2 cellular contexts compared by ENCODE assay signal in the genomic region with DNA sequence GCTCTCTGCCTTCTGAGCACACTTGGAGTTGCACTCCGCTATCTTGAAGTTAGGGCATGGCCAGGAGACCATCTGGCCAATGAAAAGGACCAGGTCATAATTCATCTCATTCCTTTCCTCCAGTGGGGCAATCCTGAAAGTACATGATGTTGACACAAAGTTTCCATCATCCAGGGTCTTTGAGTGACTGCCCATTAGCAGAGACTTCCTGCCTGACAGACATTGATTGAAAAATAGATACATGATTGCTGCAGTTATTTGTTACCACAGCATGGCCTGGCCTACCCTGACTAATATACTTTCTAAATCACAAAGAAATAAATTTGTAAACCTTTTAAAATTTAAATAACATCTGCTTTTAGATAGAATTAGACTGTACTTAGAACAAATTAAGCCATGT.
TF ChIP-seq lines count a peak whose summit lies in the region.

No MANE protein-coding gene starts in this region.

TF ChIP-seq in HepG2, 621 proteins besides CTCF, POLR2A, EP300 and RAD21:
- TF ChIP-seq, protein P1, sequence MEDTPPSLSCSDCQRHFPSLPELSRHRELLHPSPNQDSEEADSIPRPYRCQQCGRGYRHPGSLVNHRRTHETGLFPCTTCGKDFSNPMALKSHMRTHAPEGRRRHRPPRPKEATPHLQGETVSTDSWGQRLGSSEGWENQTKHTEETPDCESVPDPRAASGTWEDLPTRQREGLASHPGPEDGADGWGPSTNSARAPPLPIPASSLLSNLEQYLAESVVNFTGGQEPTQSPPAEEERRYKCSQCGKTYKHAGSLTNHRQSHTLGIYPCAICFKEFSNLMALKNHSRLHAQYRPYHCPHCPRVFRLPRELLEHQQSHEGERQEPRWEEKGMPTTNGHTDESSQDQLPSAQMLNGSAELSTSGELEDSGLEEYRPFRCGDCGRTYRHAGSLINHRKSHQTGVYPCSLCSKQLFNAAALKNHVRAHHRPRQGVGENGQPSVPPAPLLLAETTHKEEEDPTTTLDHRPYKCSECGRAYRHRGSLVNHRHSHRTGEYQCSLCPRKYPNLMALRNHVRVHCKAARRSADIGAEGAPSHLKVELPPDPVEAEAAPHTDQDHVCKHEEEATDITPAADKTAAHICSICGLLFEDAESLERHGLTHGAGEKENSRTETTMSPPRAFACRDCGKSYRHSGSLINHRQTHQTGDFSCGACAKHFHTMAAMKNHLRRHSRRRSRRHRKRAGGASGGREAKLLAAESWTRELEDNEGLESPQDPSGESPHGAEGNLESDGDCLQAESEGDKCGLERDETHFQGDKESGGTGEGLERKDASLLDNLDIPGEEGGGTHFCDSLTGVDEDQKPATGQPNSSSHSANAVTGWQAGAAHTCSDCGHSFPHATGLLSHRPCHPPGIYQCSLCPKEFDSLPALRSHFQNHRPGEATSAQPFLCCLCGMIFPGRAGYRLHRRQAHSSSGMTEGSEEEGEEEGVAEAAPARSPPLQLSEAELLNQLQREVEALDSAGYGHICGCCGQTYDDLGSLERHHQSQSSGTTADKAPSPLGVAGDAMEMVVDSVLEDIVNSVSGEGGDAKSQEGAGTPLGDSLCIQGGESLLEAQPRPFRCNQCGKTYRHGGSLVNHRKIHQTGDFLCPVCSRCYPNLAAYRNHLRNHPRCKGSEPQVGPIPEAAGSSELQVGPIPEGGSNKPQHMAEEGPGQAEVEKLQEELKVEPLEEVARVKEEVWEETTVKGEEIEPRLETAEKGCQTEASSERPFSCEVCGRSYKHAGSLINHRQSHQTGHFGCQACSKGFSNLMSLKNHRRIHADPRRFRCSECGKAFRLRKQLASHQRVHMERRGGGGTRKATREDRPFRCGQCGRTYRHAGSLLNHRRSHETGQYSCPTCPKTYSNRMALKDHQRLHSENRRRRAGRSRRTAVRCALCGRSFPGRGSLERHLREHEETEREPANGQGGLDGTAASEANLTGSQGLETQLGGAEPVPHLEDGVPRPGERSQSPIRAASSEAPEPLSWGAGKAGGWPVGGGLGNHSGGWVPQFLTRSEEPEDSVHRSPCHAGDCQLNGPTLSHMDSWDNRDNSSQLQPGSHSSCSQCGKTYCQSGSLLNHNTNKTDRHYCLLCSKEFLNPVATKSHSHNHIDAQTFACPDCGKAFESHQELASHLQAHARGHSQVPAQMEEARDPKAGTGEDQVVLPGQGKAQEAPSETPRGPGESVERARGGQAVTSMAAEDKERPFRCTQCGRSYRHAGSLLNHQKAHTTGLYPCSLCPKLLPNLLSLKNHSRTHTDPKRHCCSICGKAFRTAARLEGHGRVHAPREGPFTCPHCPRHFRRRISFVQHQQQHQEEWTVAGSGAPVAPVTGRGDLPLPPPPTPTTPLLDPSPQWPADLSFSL (CRISPR knock-in tag; IDR thresholded peaks at IDR 0.05) = no peak
- TF ChIP-seq CENPX (CRISPR knock-in tag; IDR thresholded peaks at IDR 0.05) (no peak), ZNF12 (CRISPR knock-in tag; IDR thresholded peaks at IDR 0.05) (peak; percentile 75; the same call in 1 of the 2 replicates)

TF ChIP-seq in K562, 482 proteins besides CTCF, POLR2A, EP300 and RAD21:
- no peak for TF ChIP-seq GTF2F1 (IDR thresholded peaks at IDR 0.05; ENCODE audit: low read depth, low read length)
- TF ChIP-seq ZNF707 (CRISPR knock-in tag; conservative IDR thresholded peaks at IDR 0.05) = no peak
- TF ChIP-seq, protein P2, sequence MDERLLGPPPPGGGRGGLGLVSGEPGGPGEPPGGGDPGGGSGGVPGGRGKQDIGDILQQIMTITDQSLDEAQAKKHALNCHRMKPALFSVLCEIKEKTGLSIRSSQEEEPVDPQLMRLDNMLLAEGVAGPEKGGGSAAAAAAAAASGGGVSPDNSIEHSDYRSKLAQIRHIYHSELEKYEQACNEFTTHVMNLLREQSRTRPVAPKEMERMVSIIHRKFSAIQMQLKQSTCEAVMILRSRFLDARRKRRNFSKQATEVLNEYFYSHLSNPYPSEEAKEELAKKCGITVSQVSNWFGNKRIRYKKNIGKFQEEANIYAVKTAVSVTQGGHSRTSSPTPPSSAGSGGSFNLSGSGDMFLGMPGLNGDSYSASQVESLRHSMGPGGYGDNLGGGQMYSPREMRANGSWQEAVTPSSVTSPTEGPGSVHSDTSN (CRISPR knock-in tag; IDR thresholded peaks at IDR 0.05; ENCODE audit: low read depth) = no peak
- TF ChIP-seq, protein P2 (tag; conservative IDR thresholded peaks at IDR 0.05; ENCODE audit: low read depth) = peak; percentile 26; the same call in 1 of the 2 replicates
- TF ChIP-seq, protein P3, sequence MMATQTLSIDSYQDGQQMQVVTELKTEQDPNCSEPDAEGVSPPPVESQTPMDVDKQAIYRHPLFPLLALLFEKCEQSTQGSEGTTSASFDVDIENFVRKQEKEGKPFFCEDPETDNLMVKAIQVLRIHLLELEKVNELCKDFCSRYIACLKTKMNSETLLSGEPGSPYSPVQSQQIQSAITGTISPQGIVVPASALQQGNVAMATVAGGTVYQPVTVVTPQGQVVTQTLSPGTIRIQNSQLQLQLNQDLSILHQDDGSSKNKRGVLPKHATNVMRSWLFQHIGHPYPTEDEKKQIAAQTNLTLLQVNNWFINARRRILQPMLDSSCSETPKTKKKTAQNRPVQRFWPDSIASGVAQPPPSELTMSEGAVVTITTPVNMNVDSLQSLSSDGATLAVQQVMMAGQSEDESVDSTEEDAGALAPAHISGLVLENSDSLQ (IDR thresholded peaks at IDR 0.05) = peak; percentile 57
- TF ChIP-seq NCOR1 (IDR thresholded peaks at IDR 0.05) = no peak
- no peak for TF ChIP-seq NFXL1 (CRISPR knock-in tag; IDR thresholded peaks at IDR 0.05)
- TF ChIP-seq HDAC8 (tag; IDR thresholded peaks at IDR 0.05) = no peak
- TF ChIP-seq, protein P4, sequence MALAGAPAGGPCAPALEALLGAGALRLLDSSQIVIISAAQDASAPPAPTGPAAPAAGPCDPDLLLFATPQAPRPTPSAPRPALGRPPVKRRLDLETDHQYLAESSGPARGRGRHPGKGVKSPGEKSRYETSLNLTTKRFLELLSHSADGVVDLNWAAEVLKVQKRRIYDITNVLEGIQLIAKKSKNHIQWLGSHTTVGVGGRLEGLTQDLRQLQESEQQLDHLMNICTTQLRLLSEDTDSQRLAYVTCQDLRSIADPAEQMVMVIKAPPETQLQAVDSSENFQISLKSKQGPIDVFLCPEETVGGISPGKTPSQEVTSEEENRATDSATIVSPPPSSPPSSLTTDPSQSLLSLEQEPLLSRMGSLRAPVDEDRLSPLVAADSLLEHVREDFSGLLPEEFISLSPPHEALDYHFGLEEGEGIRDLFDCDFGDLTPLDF (CRISPR knock-in tag; IDR thresholded peaks at IDR 0.05) = no peak
- TF ChIP-seq, protein P5, sequence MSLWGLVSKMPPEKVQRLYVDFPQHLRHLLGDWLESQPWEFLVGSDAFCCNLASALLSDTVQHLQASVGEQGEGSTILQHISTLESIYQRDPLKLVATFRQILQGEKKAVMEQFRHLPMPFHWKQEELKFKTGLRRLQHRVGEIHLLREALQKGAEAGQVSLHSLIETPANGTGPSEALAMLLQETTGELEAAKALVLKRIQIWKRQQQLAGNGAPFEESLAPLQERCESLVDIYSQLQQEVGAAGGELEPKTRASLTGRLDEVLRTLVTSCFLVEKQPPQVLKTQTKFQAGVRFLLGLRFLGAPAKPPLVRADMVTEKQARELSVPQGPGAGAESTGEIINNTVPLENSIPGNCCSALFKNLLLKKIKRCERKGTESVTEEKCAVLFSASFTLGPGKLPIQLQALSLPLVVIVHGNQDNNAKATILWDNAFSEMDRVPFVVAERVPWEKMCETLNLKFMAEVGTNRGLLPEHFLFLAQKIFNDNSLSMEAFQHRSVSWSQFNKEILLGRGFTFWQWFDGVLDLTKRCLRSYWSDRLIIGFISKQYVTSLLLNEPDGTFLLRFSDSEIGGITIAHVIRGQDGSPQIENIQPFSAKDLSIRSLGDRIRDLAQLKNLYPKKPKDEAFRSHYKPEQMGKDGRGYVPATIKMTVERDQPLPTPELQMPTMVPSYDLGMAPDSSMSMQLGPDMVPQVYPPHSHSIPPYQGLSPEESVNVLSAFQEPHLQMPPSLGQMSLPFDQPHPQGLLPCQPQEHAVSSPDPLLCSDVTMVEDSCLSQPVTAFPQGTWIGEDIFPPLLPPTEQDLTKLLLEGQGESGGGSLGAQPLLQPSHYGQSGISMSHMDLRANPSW (CRISPR knock-in tag; IDR thresholded peaks at IDR 0.05) = no peak
- no peak for TF ChIP-seq PHB2 (IDR thresholded peaks at IDR 0.05; ENCODE audit: low read depth)
- no peak for TF ChIP-seq ZNF124 (CRISPR knock-in tag; IDR thresholded peaks at IDR 0.05)
- no peak for TF ChIP-seq TBL1XR1 (IDR thresholded peaks at IDR 0.05; ENCODE audit: low read length in 2 of 2)
- no peak for TF ChIP-seq PHF21A (IDR thresholded peaks at IDR 0.05; ENCODE audit: borderline replicate concordance, low read depth)
- peak; percentile 88; the same call in 1 of the 2 replicates for TF ChIP-seq ZNF12 (CRISPR knock-in tag; IDR thresholded peaks at IDR 0.05)
- TF ChIP-seq HNRNPL (IDR thresholded peaks at IDR 0.05; ENCODE audit: low read depth, low read length) = no peak
- TF ChIP-seq MEIS2 (IDR thresholded peaks at IDR 0.05; ENCODE audit: partially characterized antibody) = peak; percentile 45
